In the genomic region with DNA sequence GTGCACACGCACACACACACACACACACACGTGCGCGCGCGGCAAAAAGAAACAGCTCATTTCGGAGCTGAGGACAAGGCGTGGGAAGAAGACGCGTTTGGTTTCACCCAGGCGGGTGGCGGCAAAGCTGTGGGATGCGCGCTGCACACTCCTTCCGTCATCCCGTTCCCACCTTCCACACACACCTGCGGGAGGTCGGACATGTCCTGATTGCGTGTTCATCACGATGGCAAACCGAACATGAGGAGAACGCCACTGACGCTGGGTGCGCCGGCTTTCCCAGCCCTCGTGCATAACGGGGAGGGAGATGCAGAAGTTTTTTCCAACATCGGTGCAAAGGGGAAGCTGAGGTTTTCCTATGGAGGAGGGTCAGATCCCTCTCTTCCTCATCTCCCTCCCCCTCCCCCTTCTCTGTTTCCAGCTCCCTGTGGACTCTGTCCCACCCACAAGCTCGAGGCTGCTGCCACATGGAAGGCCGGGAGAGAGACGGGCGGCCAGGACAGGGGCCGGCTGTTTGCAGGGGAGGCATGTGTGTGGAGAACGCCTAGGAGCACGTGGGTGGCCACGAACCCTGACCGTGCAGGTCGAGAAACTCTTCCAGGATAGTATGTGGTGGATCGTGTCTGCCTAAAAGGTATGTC, we compare ENCODE assay signal across 13 cellular contexts. TPM values are rescaled to one million over a fixed set of nuclear protein-coding genes. Genes with fewer than 3 reads are reported as not detected.
DNase-seq lines count a peak whose midpoint lies in the region; ATAC-seq and TF ChIP-seq lines count a peak whose summit lies in the region.
"Had no signal": no experiment of that assay in that cellular context is flagged by ENCODE, and none has a peak within 500 bp of the region (broad histone marks: within the 10 kb centered on the region; RNA-seq: fewer than 3 reads in every experiment).

No MANE protein-coding gene starts in this region.

- ATAC-seq in lower lobe of right lung (no peak), upper lobe of left lung (ENCODE audit: low FRiP score in 2 of 2) (peak in 1 of 2 donors; percentile 8), GM21723 (IDR thresholded peaks at IDR 0.05; ENCODE audit: unreplicated experiment) (no peak)
- ATAC-seq: gastroesophageal sphincter, mucosa of descending colon had no signal

- TF ChIP-seq CTCF in adrenal gland (IDR thresholded peaks at IDR 0.05) (no peak), lower lobe of right lung (IDR thresholded peaks at IDR 0.05) (no peak), upper lobe of left lung (IDR thresholded peaks at IDR 0.05) (no peak)

- TF ChIP-seq EP300 in upper lobe of left lung (IDR thresholded peaks at IDR 0.05), result no peak

- H3K27me3 Mint-ChIP-seq in activated naive CD4-positive, alpha-beta T cell treated with anti-CD3 and anti-CD28 coated beads, Interleukin-2, amount 10 ng/mL, durations not matched to agents 7 days and 5 days, result no peaks in the 10 kb centered on the region

- H3K4me1 ChIP-seq in adrenal gland (replicated peaks in 1 of 2), result peaks cover 9 to 45% of the 10 kb centered on the region in 2 donors
- peaks cover 82% of the 10 kb centered on the region for H3K4me1 ChIP-seq in lower lobe of right lung
- peaks cover 48 to 79% (median 64%) of the 10 kb centered on the region in 4 donors for H3K4me1 ChIP-seq in upper lobe of left lung

- H3K27ac ChIP-seq in adrenal gland (peak overlapping the region in 2 of 5 donors; percentile 56 to 85), lower lobe of right lung (peak overlapping the region; percentile 89), upper lobe of left lung (peak overlapping the region in 3 of 4 donors; percentile 83 to 94 (median 94))

- no peak overlapping the region for H3K4me3 ChIP-seq in adrenal gland
- peak overlapping the region; percentile 29 for H3K4me3 ChIP-seq in lower lobe of right lung
- H3K4me3 ChIP-seq in upper lobe of left lung, result peak overlapping the region in 1 of 4 donors; percentile 19
- H3K4me3 ChIP-seq in MG63, result no peak overlapping the region
- H3K4me3 ChIP-seq: mucosa of descending colon had no signal

- TF ChIP-seq POLR2A in adrenal gland (IDR thresholded peaks at IDR 0.05), result no peak
- peak in 1 of 4 donors; percentile 51 for TF ChIP-seq POLR2A in upper lobe of left lung (IDR thresholded peaks at IDR 0.05)

- CTCF ChIA-PET in activated naive CD4-positive, alpha-beta T cell treated with anti-CD3 and anti-CD28 coated beads, Interleukin-2, amount 10 ng/mL, durations not matched to agents 7 days and 5 days (lab: Charles Lee), result interaction anchor here (1.1 kb wide), 1 partner anchor 84 kb away, joined by 3 read pairs; no protein-coding TSS in a partner anchor

- intact Hi-C loops in adrenal gland (cut with DNase I), result no loop called here
- intact Hi-C loops in lower lobe of right lung (cut with DNase I), result no loop called here

- H3K4me3 Mint-ChIP-seq in activated naive CD4-positive, alpha-beta T cell treated with anti-CD3 and anti-CD28 coated beads, Interleukin-2, amount 10 ng/mL, durations not matched to agents 7 days and 5 days, result no peak overlapping the region

- DNase-seq in activated naive CD4-positive, alpha-beta T cell treated with anti-CD3 and anti-CD28 coated beads, Interleukin-2, amount 10 ng/mL, durations not matched to agents 7 days and 5 days, result no peak
- no peak for DNase-seq in activated naive CD4-positive, alpha-beta T cell treated with anti-CD3 and anti-CD28 coated beads, Interleukin-2, amount 50 U/mL, for 16 hours
- DNase-seq in adrenal gland, result peak in 4 of 7 donors; percentile 15 to 50 (median 34)
- no peak for DNase-seq in lower lobe of right lung
- peak; percentile 51 to 71 for DNase-seq in upper lobe of left lung
- DNase-seq in MG63, result no peak
- DNase-seq in NCI-H446 treated with DMSO at 0.1 percent for 48 hours (lab: John Stamatoyannopoulos, UW), result no peak
- DNase-seq: cerebellar nuclear complex; RPMI8226; stimulated activated naive CD4-positive, alpha-beta T cell had no signal

- H3K4me1 Mint-ChIP-seq in activated naive CD4-positive, alpha-beta T cell treated with anti-CD3 and anti-CD28 coated beads, Interleukin-2, amount 10 ng/mL, durations not matched to agents 7 days and 5 days, result peaks cover 94% of the 10 kb centered on the region

- H3K9me3 ChIP-seq in adrenal gland (replicated peaks in 1 of 3) (no peaks in the 10 kb centered on the region), lower lobe of right lung (no peaks in the 10 kb centered on the region), upper lobe of left lung (no peaks in the 10 kb centered on the region), MG63 (no peaks in the 10 kb centered on the region)
- H3K9me3 ChIP-seq: gastroesophageal sphincter, mucosa of descending colon had no signal

- H3K27ac Mint-ChIP-seq in activated naive CD4-positive, alpha-beta T cell treated with anti-CD3 and anti-CD28 coated beads, Interleukin-2, amount 10 ng/mL, durations not matched to agents 7 days and 5 days, result peak overlapping the region; percentile 82

- H3K36me3 ChIP-seq in adrenal gland (replicated peaks in 1 of 2) (no peaks in the 10 kb centered on the region), lower lobe of right lung (peaks cover 6% of the 10 kb centered on the region), upper lobe of left lung (no peaks in the 10 kb centered on the region), MG63 (no peaks in the 10 kb centered on the region)
- H3K36me3 ChIP-seq: gastroesophageal sphincter had no signal

- no peaks in the 10 kb centered on the region for H3K27me3 ChIP-seq in adrenal gland
- H3K27me3 ChIP-seq in lower lobe of right lung (ENCODE audit: low read depth), result no peaks in the 10 kb centered on the region
- H3K27me3 ChIP-seq in upper lobe of left lung, result no peaks in the 10 kb centered on the region
- no peaks in the 10 kb centered on the region for H3K27me3 ChIP-seq in MG63
- H3K27me3 ChIP-seq: gastroesophageal sphincter had no signal

- no peaks in the 10 kb centered on the region for H3K9me3 Mint-ChIP-seq in activated naive CD4-positive, alpha-beta T cell treated with anti-CD3 and anti-CD28 coated beads, Interleukin-2, amount 10 ng/mL, durations not matched to agents 7 days and 5 days

- 73 to 82% (median 75%) methylated on average over 39 of the region's 39 CpGs for WGBS in adrenal gland, 4 donors
- 71 to 87% methylated on average over 39 of the region's 39 CpGs for WGBS in upper lobe of left lung, 2 donors

- peaks cover 58% of the 10 kb centered on the region for H3K36me3 Mint-ChIP-seq in activated naive CD4-positive, alpha-beta T cell treated with anti-CD3 and anti-CD28 coated beads, Interleukin-2, amount 10 ng/mL, durations not matched to agents 7 days and 5 days

RNA-seq across cellular contexts. Expression of gene MBP, which starts 20.3 kb away (rescaled TPM):
- total RNA-seq in adrenal gland, result 10 to 100 TPM; 11.2 to 23.7 (median 16.0) TPM
- 1 to 10 TPM; 3.5 to 7.6 (median 6.2) TPM for polyA plus RNA-seq in adrenal gland
- total RNA-seq in lower lobe of right lung, result 90.6 TPM
- 10 to 100 TPM; 55.5 to 87.6 (median 68.8) TPM for total RNA-seq in upper lobe of left lung
- total RNA-seq in MG63 (2014; rRNA removed; shearing (Covaris generic); ENCODE audit: low replicate concordance), result not detected in 2 replicates

Comparison
In these comparisons a context has a peak if more than half of its experiments do, and no peak if none do; other contexts are left out.
1. DNase-seq: peak in adrenal gland (4 of 7) and upper lobe of left lung (2 of 2); none in activated naive CD4-positive, alpha-beta T cell treated with anti-CD3 and anti-CD28 coated beads, Interleukin-2, amount 10 ng/mL, durations not matched to agents 7 days and 5 days (single experiment), activated naive CD4-positive, alpha-beta T cell treated with anti-CD3 and anti-CD28 coated beads, Interleukin-2, amount 50 U/mL, for 16 hours (single experiment), lower lobe of right lung (single experiment), MG63 (single experiment) and NCI-H446 treated with DMSO at 0.1 percent for 48 hours (single experiment).
2. RNA of gene MBP, which starts 20.3 kb away (total RNA-seq): 90.6 TPM in lower lobe of right lung (single experiment), 55.5 to 87.6 TPM in upper lobe of left lung and 11.2 to 23.7 TPM in adrenal gland; not detected in MG63; every median in the first group is over 10 times any median in the second.